Comparison of ENCODE assay signal across 2 cellular contexts in genomic region chr20:17950670-17951069, GRCh38.
A peak's percentile ranks its signal among the peaks of the same experiment; 100 is the strongest.
TF ChIP-seq lines count a peak whose summit lies in the region.

No MANE protein-coding gene starts in this region.

TF ChIP-seq in HepG2, 621 proteins besides CTCF, POLR2A, EP300 and RAD21:
- no peak for TF ChIP-seq ZNF12 (CRISPR knock-in tag; IDR thresholded peaks at IDR 0.05)
- no peak for TF ChIP-seq ZNF780A (CRISPR knock-in tag; IDR thresholded peaks at IDR 0.05)
- no peak for TF ChIP-seq SMARCC2 (IDR thresholded peaks at IDR 0.05)
- no peak for TF ChIP-seq STAT5B (CRISPR knock-in tag; IDR thresholded peaks at IDR 0.05)
- TF ChIP-seq POLR2G (IDR thresholded peaks at IDR 0.05; ENCODE audit: low read depth, low read length): peak; percentile 39; the same call in 1 of the 2 replicates
- TF ChIP-seq MNT (IDR thresholded peaks at IDR 0.05): no peak
- TF ChIP-seq ZUFSP (CRISPR knock-in tag; IDR thresholded peaks at IDR 0.05; ENCODE audit: borderline replicate concordance): no peak
- peak; percentile 99 for TF ChIP-seq RBM22 (optimal IDR thresholded peaks at IDR 0.05; ENCODE audit: low read length)
- TF ChIP-seq POLR2AphosphoS5 (IDR thresholded peaks at IDR 0.05; ENCODE audit: low read depth, low read length): peak; percentile 41; the same call in 1 of the 2 replicates
- TF ChIP-seq CEBPG (CRISPR knock-in tag; IDR thresholded peaks at IDR 0.05): no peak
- no peak for TF ChIP-seq HCFC1 (IDR thresholded peaks at IDR 0.05; ENCODE audit: low read depth, low read length)
- TF ChIP-seq ARHGAP35 (CRISPR knock-in tag; IDR thresholded peaks at IDR 0.05; ENCODE audit: borderline replicate concordance): no peak
- no peak for TF ChIP-seq NR1H2 (CRISPR knock-in tag; IDR thresholded peaks at IDR 0.05; ENCODE audit: borderline replicate concordance, low read depth)
- no peak for TF ChIP-seq ZNF546 (CRISPR knock-in tag; conservative IDR thresholded peaks at IDR 0.05)
- no peak for TF ChIP-seq BRCA1 (CRISPR knock-in tag; IDR thresholded peaks at IDR 0.05)
- no peak for TF ChIP-seq THAP11 (CRISPR knock-in tag; IDR thresholded peaks at IDR 0.05)
- no peak for TF ChIP-seq FOXK1 (CRISPR knock-in tag; IDR thresholded peaks at IDR 0.05; ENCODE audit: borderline replicate concordance, low read depth)
- no peak; the same call in 1 of the 2 replicates for TF ChIP-seq TCF7 (IDR thresholded peaks at IDR 0.05; ENCODE audit: low read depth)
- TF ChIP-seq AKAP8 (CRISPR knock-in tag; IDR thresholded peaks at IDR 0.05): no peak

TF ChIP-seq in GM23338, 12 proteins besides CTCF, POLR2A, EP300 and RAD21:
- no peak for TF ChIP-seq EZH2 (IDR thresholded peaks at IDR 0.05; ENCODE audit: low read depth, unreplicated experiment)
- no peak for TF ChIP-seq NANOG (IDR thresholded peaks at IDR 0.05; ENCODE audit: borderline replicate concordance)
- TF ChIP-seq POLR2AphosphoS5 (IDR thresholded peaks at IDR 0.05; ENCODE audit: low read depth): no peak
- TF ChIP-seq EZH2phosphoT487 (IDR thresholded peaks at IDR 0.05; ENCODE audit: unreplicated experiment): no peak
- no peak for TF ChIP-seq STAT1 (IDR thresholded peaks at IDR 0.05; ENCODE audit: unreplicated experiment)
- TF ChIP-seq ZNF462 (CRISPR knock-in tag; IDR thresholded peaks at IDR 0.05): no peak
- no peak for TF ChIP-seq ETS1 (IDR thresholded peaks at IDR 0.05)
- no peak for TF ChIP-seq JUNB (IDR thresholded peaks at IDR 0.05; ENCODE audit: unreplicated experiment)
- no peak for TF ChIP-seq CREB1 (CRISPR knock-in tag; IDR thresholded peaks at IDR 0.05; ENCODE audit: low read depth)
- TF ChIP-seq REST (IDR thresholded peaks at IDR 0.05; ENCODE audit: unreplicated experiment): no peak
- TF ChIP-seq ZNF331 (CRISPR knock-in tag; IDR thresholded peaks at IDR 0.05; ENCODE audit: low read depth): no peak
- no peak for TF ChIP-seq ZNF114 (CRISPR knock-in tag; IDR thresholded peaks at IDR 0.05)
